Comparison of ENCODE assay signal across 8 cellular contexts in the genomic region with DNA sequence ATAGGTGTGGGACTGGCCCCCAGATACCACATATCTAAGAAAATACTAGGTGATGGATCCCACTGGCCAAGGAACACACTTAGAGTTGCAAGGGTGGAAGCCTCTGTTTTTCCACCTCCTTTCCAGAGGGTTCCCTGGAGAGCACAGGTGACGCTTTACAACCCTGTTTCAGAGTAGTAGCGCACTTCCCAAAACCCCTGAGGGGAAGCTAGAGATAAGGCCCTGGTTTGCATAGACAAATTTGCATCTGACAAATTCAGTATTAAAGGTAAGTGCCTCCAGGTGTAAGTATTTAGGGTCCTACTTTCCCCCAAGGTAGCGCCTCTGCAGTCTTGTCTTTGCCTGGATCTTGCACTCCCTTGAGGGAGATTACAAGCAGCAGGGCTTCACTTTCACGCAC. TPM values are rescaled to one million over a fixed set of nuclear protein-coding genes. Genes with fewer than 3 reads are reported as not detected.
DNase-seq lines count a peak whose midpoint lies in the region; ATAC-seq and TF ChIP-seq lines count a peak whose summit lies in the region.

No MANE protein-coding gene starts in this region.

- H3K27me3 Mint-ChIP-seq in Calu3 (ENCODE audit: unreplicated experiment) (no peaks in the 10 kb centered on the region), nephron progenitor cell (ENCODE audit: low read depth, poor library complexity) (peaks cover 70% of the 10 kb centered on the region)

- H2AK9ac ChIP-seq in IMR-90 (replicated peaks; ENCODE audit: low read depth, low read length, poor library complexity): no peak overlapping the region

- no peak overlapping the region for H3K9ac ChIP-seq in IMR-90 (ENCODE audit: low read depth, low read length)

- POLR2A ChIA-PET in IMR-90 (lab: Charles Lee; ENCODE audit: unreplicated experiment): no interaction called here

- H2BK20ac ChIP-seq in IMR-90 (ENCODE audit: low read depth, low read length): no peak overlapping the region

- no peak overlapping the region for H3K23ac ChIP-seq in IMR-90 (ENCODE audit: low read depth, low read length)

- TF ChIP-seq CTCF in Calu3 (IDR thresholded peaks at IDR 0.05; ENCODE audit: unreplicated experiment) (no peak), IMR-90 (conservative IDR thresholded peaks at IDR 0.05; ENCODE audit: low read depth, low read length) (no peak), dorsolateral prefrontal cortex (IDR thresholded peaks at IDR 0.05 in 54 of 56, conservative IDR thresholded peaks at IDR 0.05 in 2 of 56; ENCODE audit: low read depth in 1 of 56, partially characterized antibody in 56 of 56) (no peak), nephron progenitor cell (IDR thresholded peaks at IDR 0.05) (no peak)

- no peaks in the 10 kb centered on the region for H3K9me1 ChIP-seq in IMR-90 (ENCODE audit: insufficient read depth, low read length)

- dilution Hi-C loops in IMR-90 (cut with HindIII; ENCODE audit: low sequenced_read_pairs, unreplicated experiment): no loop called here

- H3K27ac Mint-ChIP-seq in Calu3 (ENCODE audit: unreplicated experiment) (no peak overlapping the region), nephron progenitor cell (no peak overlapping the region)

- no peak overlapping the region for H2BK15ac ChIP-seq in IMR-90 (ENCODE audit: low read depth, low read length)

- ATAC-seq in IMR-90 (ENCODE audit: low read depth): no peak
- no peak for ATAC-seq in GM18870 (IDR thresholded peaks at IDR 0.05; ENCODE audit: unreplicated experiment)
- ATAC-seq in GM18517 (IDR thresholded peaks at IDR 0.05; ENCODE audit: unreplicated experiment): no peak

- H3K4ac ChIP-seq in IMR-90 (ENCODE audit: low read depth, low read length): no peak overlapping the region

- H3K4me3 ChIP-seq in IMR-90 (ENCODE audit: insufficient read depth, low read depth, low read length) (peak overlapping the region; percentile 39), dorsolateral prefrontal cortex (peak overlapping the region in 52 of 59 donors; percentile 29 to 75 (median 58))

- no peaks in the 10 kb centered on the region for H3K36me3 ChIP-seq in IMR-90 (ENCODE audit: control insufficient read depth, insufficient read depth, low read length)

- no CpG with 5 or more reads among the region's 4 CpGs for WGBS in IMR-90 (ENCODE audit: extremely low coverage in 2 of 2, insufficient read length in 1 of 2), 2 experiments

- peak overlapping the region; percentile 88 for H3K4me2 ChIP-seq in IMR-90 (ENCODE audit: low read depth, low read length)

- no peak for DNase-seq in Calu3
- no peak for DNase-seq in IMR-90
- DNase-seq in dorsolateral prefrontal cortex: no peak
- DNase-seq in nephron progenitor cell: no peak
- DNase-seq in caudate nucleus (lab: John Stamatoyannopoulos, UW): no peak
- DNase-seq in cerebellar nuclear complex (lab: John Stamatoyannopoulos, UW): no peak

- no peak overlapping the region for H2AK5ac ChIP-seq in IMR-90 (ENCODE audit: low read depth, low read length)

- H3K4me1 Mint-ChIP-seq in Calu3 (ENCODE audit: low read depth, unreplicated experiment) (peaks cover 10% of the 10 kb centered on the region), nephron progenitor cell (peaks cover 21% of the 10 kb centered on the region)

- no peaks in the 10 kb centered on the region for H3K79me1 ChIP-seq in IMR-90 (ENCODE audit: low read depth in 1 of 2, low read length in 2 of 2)

- no peak overlapping the region for H2BK5ac ChIP-seq in IMR-90 (ENCODE audit: low read depth, low read length, poor library complexity, severe bottlenecking)

- H3K9me3 Mint-ChIP-seq in Calu3 (ENCODE audit: low read depth, unreplicated experiment) (no peaks in the 10 kb centered on the region), nephron progenitor cell (no peaks in the 10 kb centered on the region)

- H3K36me3 Mint-ChIP-seq in Calu3 (ENCODE audit: insufficient read depth, unreplicated experiment) (peaks cover 14% of the 10 kb centered on the region), nephron progenitor cell (ENCODE audit: low read depth) (no peaks in the 10 kb centered on the region)

- no peaks in the 10 kb centered on the region for H3K9me3 ChIP-seq in IMR-90 (ENCODE audit: control insufficient read depth, insufficient read depth, low read length)

- H3K27ac ChIP-seq in IMR-90 (ENCODE audit: insufficient read depth, low read length) (no peak overlapping the region), dorsolateral prefrontal cortex (peak overlapping the region in 1 of 59 donors; percentile 89), caudate nucleus (ENCODE audit: low read depth, low read length) (no peak overlapping the region)

- no peak overlapping the region for H3K56ac ChIP-seq in IMR-90 (ENCODE audit: extremely low read depth, insufficient read depth, low read length)

- intact Hi-C loops in Calu3 (cut with micrococcal nuclease; ENCODE audit: unreplicated experiment): loop anchor here (5.0 kb wide), 1 partner anchor 35 kb away; no protein-coding TSS in a partner anchor
- intact Hi-C loops in IMR-90 (cut with micrococcal nuclease): no loop called here
- intact Hi-C loops in dorsolateral prefrontal cortex (cut with DNase I): no loop called here

- in situ Hi-C loops in IMR-90 (cut with MboI; ENCODE audit: low sequenced_read_pairs): no loop called here

- H4K20me1 ChIP-seq in IMR-90 (ENCODE audit: insufficient read depth, low read length): no peaks in the 10 kb centered on the region

- no peak for TF ChIP-seq RAD21 in IMR-90 (IDR thresholded peaks at IDR 0.05; ENCODE audit: low read length)

- BruUV-seq in Calu3 (replicated peaks; lab: Mats Ljungman, UMichigan): no TSS peak
- no TSS peak for BruUV-seq in IMR-90 (replicated peaks; lab: Mats Ljungman, UMichigan)

- no peak overlapping the region for H4K8ac ChIP-seq in IMR-90 (ENCODE audit: low read depth in 2 of 2, low read length in 2 of 2)

- H3K27me3 ChIP-seq in IMR-90 (ENCODE audit: control insufficient read depth, insufficient read depth, low read length) (peaks cover 35% of the 10 kb centered on the region), dorsolateral prefrontal cortex (peaks cover 0 to 67% (median 12%) of the 10 kb centered on the region in 45 donors)

- no peak for TF ChIP-seq POLR2A in IMR-90 (IDR thresholded peaks at IDR 0.05; ENCODE audit: low read depth, low read length)

- H3K18ac ChIP-seq in IMR-90 (ENCODE audit: low read depth, low read length): no peak overlapping the region

- H3K4me3 Mint-ChIP-seq in Calu3 (ENCODE audit: low read depth, unreplicated experiment) (peak overlapping the region; percentile 88), nephron progenitor cell (peak overlapping the region; percentile 83)

- H4K91ac ChIP-seq in IMR-90 (ENCODE audit: insufficient read depth, low read depth, low read length): no peak overlapping the region

- CTCF ChIA-PET in Calu3 (lab: Charles Lee) (interaction anchor here (0.8 to 3.6 kb wide), 3 partner anchors 19 to 58 kb away, joined by 3 to 14 read pairs (median 3); no protein-coding TSS in a partner anchor), IMR-90 (lab: Yijun Ruan, JAX) (no interaction called here)

- H3K4me1 ChIP-seq in IMR-90 (ENCODE audit: control insufficient read depth, insufficient read depth, low read length): 0 out of 2 replicates have a peak, but pooled peaks cover 2% of the 10 kb centered on the region

- H2BK120ac ChIP-seq in IMR-90 (ENCODE audit: low read depth, low read length): no peak overlapping the region

- H4K5ac ChIP-seq in IMR-90 (ENCODE audit: low read depth, low read length): no peak overlapping the region

- H3K14ac ChIP-seq in IMR-90 (replicated peaks; ENCODE audit: low read depth, low read length): no peak overlapping the region

- no peak overlapping the region for H2AFZ ChIP-seq in IMR-90 (replicated peaks; ENCODE audit: low read length, poor library complexity)

TF ChIP-seq in IMR-90, 13 proteins besides CTCF, POLR2A, EP300 and RAD21 (continues in another document):
- TF ChIP-seq BHLHE40 (IDR thresholded peaks at IDR 0.05; ENCODE audit: low read depth, low read length) (no peak), MAZ (IDR thresholded peaks at IDR 0.05; ENCODE audit: borderline replicate concordance, low read depth, low read length) (no peak), FOS (IDR thresholded peaks at IDR 0.05; ENCODE audit: low read depth, low read length) (no peak), RFX5 (IDR thresholded peaks at IDR 0.05; ENCODE audit: low read depth, low read length) (no peak), CEBPB (IDR thresholded peaks at IDR 0.05; ENCODE audit: low read depth, low read length) (no peak), USF2 (IDR thresholded peaks at IDR 0.05; ENCODE audit: low read depth, low read length) (no peak), CHD1 (IDR thresholded peaks at IDR 0.05; ENCODE audit: low read depth, low read length) (no peak), SMC3 (IDR thresholded peaks at IDR 0.05; ENCODE audit: low read depth, low read length) (no peak)
- TF ChIP-seq, protein P1, sequence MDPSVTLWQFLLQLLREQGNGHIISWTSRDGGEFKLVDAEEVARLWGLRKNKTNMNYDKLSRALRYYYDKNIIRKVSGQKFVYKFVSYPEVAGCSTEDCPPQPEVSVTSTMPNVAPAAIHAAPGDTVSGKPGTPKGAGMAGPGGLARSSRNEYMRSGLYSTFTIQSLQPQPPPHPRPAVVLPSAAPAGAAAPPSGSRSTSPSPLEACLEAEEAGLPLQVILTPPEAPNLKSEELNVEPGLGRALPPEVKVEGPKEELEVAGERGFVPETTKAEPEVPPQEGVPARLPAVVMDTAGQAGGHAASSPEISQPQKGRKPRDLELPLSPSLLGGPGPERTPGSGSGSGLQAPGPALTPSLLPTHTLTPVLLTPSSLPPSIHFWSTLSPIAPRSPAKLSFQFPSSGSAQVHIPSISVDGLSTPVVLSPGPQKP (IDR thresholded peaks at IDR 0.05; ENCODE audit: borderline replicate concordance, low read depth, low read length): no peak

RNA-seq across cellular contexts. Expression of gene CERKL, which starts 0.5 kb away (rescaled TPM):
- total RNA-seq in Calu3 (2022) (1.1 and 1.5 TPM in 2 replicates), IMR-90 (2012; rRNA removed) (under 0.01 TPM in 1 of 2 replicates, not detected in the other), dorsolateral prefrontal cortex (1 to 10 TPM in 108 of 120 experiments, under 1 TPM in 12; 0.40 to 6.9 (median 2.1) TPM)
- not detected in 2 replicates for polyA plus RNA-seq in IMR-90 (2012; rRNA removed)
- polyA plus RNA-seq in IMR-90 (2012; cell fraction: cytosol; rRNA removed): not detected in 2 replicates
- not detected in 2 replicates for polyA plus RNA-seq in IMR-90 (2012; cell fraction: nucleus; rRNA removed; ENCODE audit: low replicate concordance)

RNA-seq across cellular contexts. Expression of gene NEUROD1, which starts 22.9 kb away (rescaled TPM):
- total RNA-seq in Calu3 (2022) (not detected in 2 replicates), IMR-90 (2012; rRNA removed) (not detected in 2 replicates), dorsolateral prefrontal cortex (10 to 100 TPM in 7 of 120 experiments, 1 to 10 TPM in 112, under 1 TPM in 1; 0.58 to 12.2 (median 4.1) TPM)
- polyA plus RNA-seq in IMR-90 (2012; rRNA removed): not detected in 2 replicates
- polyA plus RNA-seq in IMR-90 (2012; cell fraction: cytosol; rRNA removed): not detected in 2 replicates
- not detected in 2 replicates for polyA plus RNA-seq in IMR-90 (2012; cell fraction: nucleus; rRNA removed; ENCODE audit: low replicate concordance)
